In genomic region chr19:6739884-6740588, GRCh38 we compare ENCODE assay signal across 6 cellular contexts. TPM values are rescaled to one million over a fixed set of nuclear protein-coding genes. Genes with fewer than 3 reads are reported as not detected.
DNase-seq lines count a peak whose midpoint lies in the region; FAIRE-seq and TF ChIP-seq lines count a peak whose summit lies in the region.

No MANE protein-coding gene starts in this region.

- H3K9me3 ChIP-seq in effector memory CD4-positive, alpha-beta T cell (ENCODE audit: control insufficient read depth, low read length) = no peaks in the 10 kb centered on the region

- peak; percentile 38 for DNase-seq in M059J (ENCODE audit: low read depth)
- no peak for DNase-seq in effector memory CD4-positive, alpha-beta T cell
- DNase-seq in retinal pigment epithelial cell (ENCODE audit: low read depth) = no peak
- no peak for DNase-seq in AG08395 (ENCODE audit: low spot score)
- DNase-seq in D721Med (ENCODE audit: insufficient read length, low spot score) = no peak

- H3K4me3 ChIP-seq in ACC112 (ENCODE audit: low read depth, low read length) (peak overlapping the region; percentile 82), retinal pigment epithelial cell (ENCODE audit: low read length) (peak overlapping the region; percentile 81)
- peak overlapping the region; percentile 58 for H3K4me3 ChIP-seq in effector memory CD4-positive, alpha-beta T cell (ENCODE audit: insufficient read depth, low read depth, low read length, poor library complexity, severe bottlenecking)

- H3K4me1 ChIP-seq in ACC112 (ENCODE audit: control insufficient read depth, insufficient read depth, low read length, unreplicated experiment) = peaks cover 36% of the 10 kb centered on the region
- peaks cover 41% of the 10 kb centered on the region for H3K4me1 ChIP-seq in effector memory CD4-positive, alpha-beta T cell (ENCODE audit: control insufficient read depth, insufficient read depth, low read length, poor library complexity, severe bottlenecking)

- H3K79me2 ChIP-seq in ACC112 (ENCODE audit: control insufficient read depth, insufficient read depth, low read length, unreplicated experiment) = peaks cover 38% of the 10 kb centered on the region

- FAIRE-seq in D721Med (lab: Jason Lieb, UNC) = no peak

- H3K27ac ChIP-seq in ACC112 (ENCODE audit: low read depth, low read length) = peak overlapping the region; percentile 32; the same call in 1 of the 2 replicates
- H3K27ac ChIP-seq in effector memory CD4-positive, alpha-beta T cell (ENCODE audit: insufficient read depth, low read length, poor library complexity, severe bottlenecking) = peak overlapping the region; percentile 46

- H3K27me3 ChIP-seq in ACC112 (ENCODE audit: insufficient read depth, low read length) = no peaks in the 10 kb centered on the region
- no peaks in the 10 kb centered on the region for H3K27me3 ChIP-seq in effector memory CD4-positive, alpha-beta T cell (replicated peaks; ENCODE audit: control insufficient read depth, insufficient read depth, low read length, poor library complexity, severe bottlenecking)

- H2AFZ ChIP-seq in ACC112 (ENCODE audit: low read length, unreplicated experiment) = no peak overlapping the region

- no peak for TF ChIP-seq CTCF in retinal pigment epithelial cell (conservative IDR thresholded peaks at IDR 0.05; ENCODE audit: low read depth, low read length)
- TF ChIP-seq CTCF in D721Med (IDR thresholded peaks at IDR 0.05; ENCODE audit: insufficient read depth, missing control alignments) = no peak

- H3K36me3 ChIP-seq in ACC112 (ENCODE audit: insufficient read depth, low read length) = peaks cover 10% of the 10 kb centered on the region; the same call in 1 of the 2 replicates
- H3K36me3 ChIP-seq in effector memory CD4-positive, alpha-beta T cell (ENCODE audit: control insufficient read depth, insufficient read depth, low read length) = peaks cover under 1% of the 10 kb centered on the region

RNA-seq across cellular contexts. Expression of gene TRIP10, which starts 0.6 kb away (rescaled TPM):
- total RNA-seq in M059J (2014; rRNA removed; shearing (Covaris generic)) = 21.5 and 34.3 TPM in 2 replicates

RNA-seq across cellular contexts. Expression of gene GPR108, which starts 2.7 kb away (rescaled TPM):
- 45.9 and 54.7 TPM in 2 replicates for total RNA-seq in M059J (2014; rRNA removed; shearing (Covaris generic))

RNA-seq across cellular contexts. Expression of gene C3, which starts 19.6 kb away (rescaled TPM):
- 4.0 and 5.2 TPM in 2 replicates for total RNA-seq in M059J (2014; rRNA removed; shearing (Covaris generic))

RNA-seq across cellular contexts. Expression of gene SH2D3A, which starts 27.2 kb away (rescaled TPM):
- not detected in 2 replicates for total RNA-seq in M059J (2014; rRNA removed; shearing (Covaris generic))

RNA-seq across cellular contexts. Expression of gene VAV1, which starts 32.5 kb away (rescaled TPM):
- total RNA-seq in M059J (2014; rRNA removed; shearing (Covaris generic)) = not detected in 2 replicates
